ENCODE assay signal across 9 cellular contexts in genomic region chr22:44180706-44181032, GRCh38. TPM values are rescaled to one million over a fixed set of nuclear protein-coding genes. Genes with fewer than 3 reads are reported as not detected.
DNase-seq lines count a peak whose midpoint lies in the region; ATAC-seq and TF ChIP-seq lines count a peak whose summit lies in the region.
"Had no signal": no experiment of that assay in that cellular context is flagged by ENCODE, and none has a peak within 500 bp of the region (broad histone marks: within the 10 kb centered on the region; RNA-seq: fewer than 3 reads in every experiment).

A gene with protein sequence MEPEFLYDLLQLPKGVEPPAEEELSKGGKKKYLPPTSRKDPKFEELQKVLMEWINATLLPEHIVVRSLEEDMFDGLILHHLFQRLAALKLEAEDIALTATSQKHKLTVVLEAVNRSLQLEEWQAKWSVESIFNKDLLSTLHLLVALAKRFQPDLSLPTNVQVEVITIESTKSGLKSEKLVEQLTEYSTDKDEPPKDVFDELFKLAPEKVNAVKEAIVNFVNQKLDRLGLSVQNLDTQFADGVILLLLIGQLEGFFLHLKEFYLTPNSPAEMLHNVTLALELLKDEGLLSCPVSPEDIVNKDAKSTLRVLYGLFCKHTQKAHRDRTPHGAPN (plus strand): TSS chr22:44180925. CDS start chr22:44183330, 2,405 bp downstream.

- H3K4me1 Mint-ChIP-seq in osteocyte (ENCODE audit: unreplicated experiment): peaks cover 2% of the 10 kb centered on the region

- no peak for TF ChIP-seq CTCF in Loucy (conservative IDR thresholded peaks at IDR 0.05; ENCODE audit: low read length)
- no peak for TF ChIP-seq CTCF in osteocyte (IDR thresholded peaks at IDR 0.05)

- H3F3A ChIP-seq in Loucy (ENCODE audit: low read depth): no peaks in the 10 kb centered on the region

- H3K4me1 ChIP-seq in Loucy (ENCODE audit: insufficient read depth, low read length, poor library complexity, severe bottlenecking): peaks cover 45% of the 10 kb centered on the region
- H3K4me1 ChIP-seq in mucosa of stomach (ENCODE audit: control insufficient read depth, insufficient read depth, low read length): no peaks in the 10 kb centered on the region
- H3K4me1 ChIP-seq in right cardiac atrium (ENCODE audit: control insufficient read depth, insufficient read depth, low read length): no peaks in the 10 kb centered on the region

- H2AFZ ChIP-seq in Loucy (ENCODE audit: low read length): peak within 1 kb of the TSS; percentile 82

- peak; percentile 29 for DNase-seq in activated CD4-positive, CD25-positive, alpha-beta regulatory T cell treated with anti-CD3 and anti-CD28 coated beads, Interleukin-2, amount 50 U/mL, for 16 hours (ENCODE audit: low read depth, low spot score)
- no peak for DNase-seq in activated CD4-positive, CD25-positive, alpha-beta regulatory T cell treated with anti-CD3 and anti-CD28 coated beads, Interleukin-2, amount 50 U/mL, for 72 hours
- peak in 1 of 2 donors; percentile 20 for DNase-seq in activated naive CD4-positive, alpha-beta T cell treated with anti-CD3 and anti-CD28 coated beads, Interleukin-2, amount 50 U/mL, for 72 hours (ENCODE audit: low spot score in 2 of 2)
- DNase-seq in osteocyte (ENCODE audit: extremely low spot score, unreplicated experiment) (no peak), kidney tubule cell (ENCODE audit: low spot score) (no peak), right cardiac atrium (no peak)

- intact Hi-C loops in right cardiac atrium (cut with DNase I): no loop called here

- peak within 1 kb of the TSS; percentile 77 for H3K4me2 ChIP-seq in Loucy (ENCODE audit: low read depth, low read length, poor library complexity, severe bottlenecking)

- H3K27me3 Mint-ChIP-seq in osteocyte (ENCODE audit: unreplicated experiment): peaks cover 52% of the 10 kb centered on the region

- peaks cover 15% of the 10 kb centered on the region for H4K20me1 ChIP-seq in Loucy (ENCODE audit: insufficient read depth, low read length, poor library complexity, severe bottlenecking)

- H3K27me3 ChIP-seq in Loucy (ENCODE audit: insufficient read depth, low read length, poor library complexity, severe bottlenecking) (no peaks in the 10 kb centered on the region), mucosa of stomach (ENCODE audit: control insufficient read depth, insufficient read depth, low read length) (peaks cover 7% of the 10 kb centered on the region), right cardiac atrium (ENCODE audit: control insufficient read depth, insufficient read depth) (no peaks in the 10 kb centered on the region)

- no peaks in the 10 kb centered on the region for H3K9me3 ChIP-seq in Loucy (ENCODE audit: insufficient read depth, low read depth, low read length)
- no peaks in the 10 kb centered on the region for H3K9me3 ChIP-seq in mucosa of stomach (ENCODE audit: control insufficient read depth, low read length)
- no peaks in the 10 kb centered on the region for H3K9me3 ChIP-seq in right cardiac atrium (ENCODE audit: control insufficient read depth, low read length)

- peaks cover 3% of the 10 kb centered on the region; the same call in 1 of the 2 replicates for H3K36me3 ChIP-seq in Loucy (ENCODE audit: insufficient read depth, low read length)
- no peaks in the 10 kb centered on the region for H3K36me3 ChIP-seq in mucosa of stomach (ENCODE audit: control insufficient read depth, insufficient read depth, low read length)

- no peak within 1 kb of the TSS for H3K27ac ChIP-seq in right cardiac atrium (ENCODE audit: low read length)

- peak; percentile 10 to 56 for ATAC-seq in activated naive CD4-positive, alpha-beta T cell treated with anti-CD3 and anti-CD28 coated beads, Interleukin-2, amount 50 U/mL, for 72 hours
- ATAC-seq in right cardiac atrium: no peak

- 64% methylated on average over 5 of the region's 5 CpGs for WGBS in right cardiac atrium

- peak within 1 kb of the TSS; percentile 89 for H3K4me3 ChIP-seq in Loucy (ENCODE audit: low read length, poor library complexity, severe bottlenecking)
- no peak within 1 kb of the TSS for H3K4me3 ChIP-seq in mucosa of stomach (ENCODE audit: low read length)
- no peak within 1 kb of the TSS for H3K4me3 ChIP-seq in right cardiac atrium (ENCODE audit: low read length)

- H3K27ac Mint-ChIP-seq in activated naive CD4-positive, alpha-beta T cell treated with anti-CD3 and anti-CD28 coated beads, Interleukin-2, amount 50 U/mL, for 72 hours: peak within 1 kb of the TSS; percentile 89 to 95
- no peak within 1 kb of the TSS for H3K27ac Mint-ChIP-seq in osteocyte (ENCODE audit: unreplicated experiment)

- H3K9me2 ChIP-seq in Loucy (replicated peaks; ENCODE audit: low read depth, low read length): no peaks in the 10 kb centered on the region

- H3K79me2 ChIP-seq in Loucy (ENCODE audit: insufficient read depth, low read length): peaks cover 51% of the 10 kb centered on the region

- H3K4me3 Mint-ChIP-seq in osteocyte (ENCODE audit: unreplicated experiment): no peak within 1 kb of the TSS
- H3K4me3 Mint-ChIP-seq: neural crest cell had no signal

- H3K36me3 Mint-ChIP-seq in activated naive CD4-positive, alpha-beta T cell treated with anti-CD3 and anti-CD28 coated beads, Interleukin-2, amount 50 U/mL, for 72 hours: peaks cover 4 to 6% of the 10 kb centered on the region in 2 donors
- no peaks in the 10 kb centered on the region for H3K36me3 Mint-ChIP-seq in osteocyte (ENCODE audit: unreplicated experiment)

- peak within 1 kb of the TSS; percentile 96 for H3K9ac ChIP-seq in Loucy (ENCODE audit: low read depth, low read length, poor library complexity, severe bottlenecking)
- peak within 1 kb of the TSS; percentile 43 for H3K9ac ChIP-seq in mucosa of stomach (ENCODE audit: low read length)

- no peaks in the 10 kb centered on the region for H3K9me3 Mint-ChIP-seq in activated naive CD4-positive, alpha-beta T cell treated with anti-CD3 and anti-CD28 coated beads, Interleukin-2, amount 50 U/mL, for 72 hours
- H3K9me3 Mint-ChIP-seq in osteocyte (ENCODE audit: unreplicated experiment): no peaks in the 10 kb centered on the region
- H3K9me3 Mint-ChIP-seq: neural crest cell had no signal

RNA-seq across cellular contexts. Expression of the gene that starts here (rescaled TPM):
- 10 to 100 TPM; 55.5 to 85.1 TPM for total RNA-seq in activated naive CD4-positive, alpha-beta T cell treated with anti-CD3 and anti-CD28 coated beads, Interleukin-2, amount 50 U/mL, for 72 hours
- total RNA-seq in osteocyte: not detected in 2 replicates
- 1 to 10 TPM; 3.1 to 6.4 (median 5.5) TPM for total RNA-seq in right cardiac atrium
- polyA plus RNA-seq in right cardiac atrium: 4.3 TPM

Comparison
In these comparisons a context has a peak if more than half of its experiments do, and no peak if none do; other contexts are left out.
1. RNA of the gene that starts here (total RNA-seq): 55.5 to 85.1 TPM in activated naive CD4-positive, alpha-beta T cell treated with anti-CD3 and anti-CD28 coated beads, Interleukin-2, amount 50 U/mL, for 72 hours; 3.1 to 6.4 TPM in right cardiac atrium and not detected in osteocyte; every median in the first group is over 4 times any median in the second.
2. ATAC-seq: peak in activated naive CD4-positive, alpha-beta T cell treated with anti-CD3 and anti-CD28 coated beads, Interleukin-2, amount 50 U/mL, for 72 hours (2 of 2); none in right cardiac atrium (0 of 2).